ENCODE assay signal across 1 cellular context in genomic region chr6:31826793-31827285, GRCh38.
TF ChIP-seq lines count a peak whose summit lies in the region.

No MANE protein-coding gene starts in this region.

TF ChIP-seq in K562, 482 proteins besides CTCF, POLR2A, EP300 and RAD21 (continued from another document and continues in another):
- no peak; the same call in 1 of the 2 replicates for TF ChIP-seq CREB3 (tag; conservative IDR thresholded peaks at IDR 0.05; ENCODE audit: low read depth)
- TF ChIP-seq CXXC5 (CRISPR knock-in tag; IDR thresholded peaks at IDR 0.05) = peak; percentile 90
- TF ChIP-seq ZNF232 (CRISPR knock-in tag; IDR thresholded peaks at IDR 0.05) = no peak
- TF ChIP-seq, protein P1, sequence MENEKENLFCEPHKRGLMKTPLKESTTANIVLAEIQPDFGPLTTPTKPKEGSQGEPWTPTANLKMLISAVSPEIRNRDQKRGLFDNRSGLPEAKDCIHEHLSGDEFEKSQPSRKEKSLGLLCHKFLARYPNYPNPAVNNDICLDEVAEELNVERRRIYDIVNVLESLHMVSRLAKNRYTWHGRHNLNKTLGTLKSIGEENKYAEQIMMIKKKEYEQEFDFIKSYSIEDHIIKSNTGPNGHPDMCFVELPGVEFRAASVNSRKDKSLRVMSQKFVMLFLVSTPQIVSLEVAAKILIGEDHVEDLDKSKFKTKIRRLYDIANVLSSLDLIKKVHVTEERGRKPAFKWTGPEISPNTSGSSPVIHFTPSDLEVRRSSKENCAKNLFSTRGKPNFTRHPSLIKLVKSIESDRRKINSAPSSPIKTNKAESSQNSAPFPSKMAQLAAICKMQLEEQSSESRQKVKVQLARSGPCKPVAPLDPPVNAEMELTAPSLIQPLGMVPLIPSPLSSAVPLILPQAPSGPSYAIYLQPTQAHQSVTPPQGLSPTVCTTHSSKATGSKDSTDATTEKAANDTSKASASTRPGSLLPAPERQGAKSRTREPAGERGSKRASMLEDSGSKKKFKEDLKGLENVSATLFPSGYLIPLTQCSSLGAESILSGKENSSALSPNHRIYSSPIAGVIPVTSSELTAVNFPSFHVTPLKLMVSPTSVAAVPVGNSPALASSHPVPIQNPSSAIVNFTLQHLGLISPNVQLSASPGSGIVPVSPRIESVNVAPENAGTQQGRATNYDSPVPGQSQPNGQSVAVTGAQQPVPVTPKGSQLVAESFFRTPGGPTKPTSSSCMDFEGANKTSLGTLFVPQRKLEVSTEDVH (IDR thresholded peaks at IDR 0.05; ENCODE audit: low read depth, partially characterized antibody) = no peak
- TF ChIP-seq ATF1 (CRISPR knock-in tag; IDR thresholded peaks at IDR 0.05) = no peak
- no peak; the same call in 1 of the 2 replicates for TF ChIP-seq ATF1 (tag; IDR thresholded peaks at IDR 0.05)
- peak; percentile 64; the same call in 1 of the 2 replicates for TF ChIP-seq MEF2D (tag; conservative IDR thresholded peaks at IDR 0.05; ENCODE audit: low read depth)
- no peak for TF ChIP-seq ZNF717 (CRISPR knock-in tag; IDR thresholded peaks at IDR 0.05)
- TF ChIP-seq, protein P2, sequence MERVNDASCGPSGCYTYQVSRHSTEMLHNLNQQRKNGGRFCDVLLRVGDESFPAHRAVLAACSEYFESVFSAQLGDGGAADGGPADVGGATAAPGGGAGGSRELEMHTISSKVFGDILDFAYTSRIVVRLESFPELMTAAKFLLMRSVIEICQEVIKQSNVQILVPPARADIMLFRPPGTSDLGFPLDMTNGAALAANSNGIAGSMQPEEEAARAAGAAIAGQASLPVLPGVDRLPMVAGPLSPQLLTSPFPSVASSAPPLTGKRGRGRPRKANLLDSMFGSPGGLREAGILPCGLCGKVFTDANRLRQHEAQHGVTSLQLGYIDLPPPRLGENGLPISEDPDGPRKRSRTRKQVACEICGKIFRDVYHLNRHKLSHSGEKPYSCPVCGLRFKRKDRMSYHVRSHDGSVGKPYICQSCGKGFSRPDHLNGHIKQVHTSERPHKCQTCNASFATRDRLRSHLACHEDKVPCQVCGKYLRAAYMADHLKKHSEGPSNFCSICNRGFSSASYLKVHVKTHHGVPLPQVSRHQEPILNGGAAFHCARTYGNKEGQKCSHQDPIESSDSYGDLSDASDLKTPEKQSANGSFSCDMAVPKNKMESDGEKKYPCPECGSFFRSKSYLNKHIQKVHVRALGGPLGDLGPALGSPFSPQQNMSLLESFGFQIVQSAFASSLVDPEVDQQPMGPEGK (CRISPR knock-in tag; IDR thresholded peaks at IDR 0.05; ENCODE audit: borderline replicate concordance) = 0 out of 2 replicates have a peak, but pooled peaks have one; percentile 54
- no peak for TF ChIP-seq MXI1 (IDR thresholded peaks at IDR 0.05; ENCODE audit: low read depth, low read length)
- TF ChIP-seq, protein P3, sequence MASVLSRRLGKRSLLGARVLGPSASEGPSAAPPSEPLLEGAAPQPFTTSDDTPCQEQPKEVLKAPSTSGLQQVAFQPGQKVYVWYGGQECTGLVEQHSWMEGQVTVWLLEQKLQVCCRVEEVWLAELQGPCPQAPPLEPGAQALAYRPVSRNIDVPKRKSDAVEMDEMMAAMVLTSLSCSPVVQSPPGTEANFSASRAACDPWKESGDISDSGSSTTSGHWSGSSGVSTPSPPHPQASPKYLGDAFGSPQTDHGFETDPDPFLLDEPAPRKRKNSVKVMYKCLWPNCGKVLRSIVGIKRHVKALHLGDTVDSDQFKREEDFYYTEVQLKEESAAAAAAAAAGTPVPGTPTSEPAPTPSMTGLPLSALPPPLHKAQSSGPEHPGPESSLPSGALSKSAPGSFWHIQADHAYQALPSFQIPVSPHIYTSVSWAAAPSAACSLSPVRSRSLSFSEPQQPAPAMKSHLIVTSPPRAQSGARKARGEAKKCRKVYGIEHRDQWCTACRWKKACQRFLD (CRISPR knock-in tag; IDR thresholded peaks at IDR 0.05) = no peak
- TF ChIP-seq CBFA2T2 (conservative IDR thresholded peaks at IDR 0.05) = no peak
- no peak for TF ChIP-seq PHF21A (IDR thresholded peaks at IDR 0.05; ENCODE audit: borderline replicate concordance, low read depth)
- TF ChIP-seq, protein P4, sequence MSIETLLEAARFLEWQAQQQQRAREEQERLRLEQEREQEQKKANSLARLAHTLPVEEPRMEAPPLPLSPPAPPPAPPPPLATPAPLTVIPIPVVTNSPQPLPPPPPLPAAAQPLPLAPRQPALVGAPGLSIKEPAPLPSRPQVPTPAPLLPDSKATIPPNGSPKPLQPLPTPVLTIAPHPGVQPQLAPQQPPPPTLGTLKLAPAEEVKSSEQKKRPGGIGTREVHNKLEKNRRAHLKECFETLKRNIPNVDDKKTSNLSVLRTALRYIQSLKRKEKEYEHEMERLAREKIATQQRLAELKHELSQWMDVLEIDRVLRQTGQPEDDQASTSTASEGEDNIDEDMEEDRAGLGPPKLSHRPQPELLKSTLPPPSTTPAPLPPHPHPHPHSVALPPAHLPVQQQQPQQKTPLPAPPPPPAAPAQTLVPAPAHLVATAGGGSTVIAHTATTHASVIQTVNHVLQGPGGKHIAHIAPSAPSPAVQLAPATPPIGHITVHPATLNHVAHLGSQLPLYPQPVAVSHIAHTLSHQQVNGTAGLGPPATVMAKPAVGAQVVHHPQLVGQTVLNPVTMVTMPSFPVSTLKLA (conservative IDR thresholded peaks at IDR 0.05) = no peak
- no peak for TF ChIP-seq CBX5 (IDR thresholded peaks at IDR 0.05; ENCODE audit: borderline replicate concordance, low read depth)
- peak; percentile 38; the same call in 1 of the 2 replicates for TF ChIP-seq GMEB1 (CRISPR knock-in tag; IDR thresholded peaks at IDR 0.05)
- TF ChIP-seq FOXJ2 (tag; IDR thresholded peaks at IDR 0.05) = no peak
- TF ChIP-seq ZZZ3 (IDR thresholded peaks at IDR 0.05) = no peak
- peak; percentile 87 for TF ChIP-seq NFE2 (IDR thresholded peaks at IDR 0.05; ENCODE audit: low read depth)
- TF ChIP-seq, protein P5, sequence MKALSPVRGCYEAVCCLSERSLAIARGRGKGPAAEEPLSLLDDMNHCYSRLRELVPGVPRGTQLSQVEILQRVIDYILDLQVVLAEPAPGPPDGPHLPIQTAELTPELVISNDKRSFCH (CRISPR knock-in tag; IDR thresholded peaks at IDR 0.05) = no peak
- TF ChIP-seq, protein P5 (tag; IDR thresholded peaks at IDR 0.05) = 0 out of 2 replicates have a peak, but pooled peaks have one; percentile 45
- no peak for TF ChIP-seq CAMTA2 (CRISPR knock-in tag; conservative IDR thresholded peaks at IDR 0.05)
- TF ChIP-seq, protein P6, sequence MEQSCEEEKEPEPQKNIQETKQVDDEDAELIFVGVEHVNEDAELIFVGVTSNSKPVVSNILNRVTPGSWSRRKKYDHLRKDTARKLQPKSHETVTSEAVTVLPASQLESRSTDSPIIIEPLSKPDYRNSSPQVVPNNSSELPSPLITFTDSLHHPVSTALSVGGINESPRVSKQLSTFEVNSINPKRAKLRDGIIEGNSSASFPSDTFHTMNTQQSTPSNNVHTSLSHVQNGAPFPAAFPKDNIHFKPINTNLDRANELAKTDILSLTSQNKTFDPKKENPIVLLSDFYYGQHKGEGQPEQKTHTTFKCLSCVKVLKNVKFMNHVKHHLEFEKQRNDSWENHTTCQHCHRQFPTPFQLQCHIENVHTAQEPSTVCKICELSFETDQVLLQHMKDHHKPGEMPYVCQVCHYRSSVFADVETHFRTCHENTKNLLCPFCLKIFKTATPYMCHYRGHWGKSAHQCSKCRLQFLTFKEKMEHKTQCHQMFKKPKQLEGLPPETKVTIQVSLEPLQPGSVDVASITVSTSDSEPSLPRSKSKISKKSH (CRISPR knock-in tag; IDR thresholded peaks at IDR 0.05) = no peak
- TF ChIP-seq ZNF518B (CRISPR knock-in tag; IDR thresholded peaks at IDR 0.05) = no peak
- no peak for TF ChIP-seq NFIX (CRISPR knock-in tag; IDR thresholded peaks at IDR 0.05; ENCODE audit: low read depth)
- TF ChIP-seq ZNF592 (IDR thresholded peaks at IDR 0.05) = no peak
- TF ChIP-seq ZNF77 (CRISPR knock-in tag; IDR thresholded peaks at IDR 0.05) = no peak
- no peak for TF ChIP-seq MAFK (IDR thresholded peaks at IDR 0.05; ENCODE audit: low read length)
- TF ChIP-seq SMARCE1 (IDR thresholded peaks at IDR 0.05) = no peak
- no peak for TF ChIP-seq BHLHE40 (IDR thresholded peaks at IDR 0.05; ENCODE audit: low read length)
- peak; percentile 69 for TF ChIP-seq ZNF384 (IDR thresholded peaks at IDR 0.05; ENCODE audit: low read depth, low read length)
- no peak for TF ChIP-seq ZNF766 (CRISPR knock-in tag; conservative IDR thresholded peaks at IDR 0.05)
- no peak for TF ChIP-seq NCOA4 (IDR thresholded peaks at IDR 0.05; ENCODE audit: partially characterized antibody)
- TF ChIP-seq KLF6 (CRISPR knock-in tag; IDR thresholded peaks at IDR 0.05; ENCODE audit: borderline replicate concordance) = peak; percentile 89
- TF ChIP-seq GTF2F1 (IDR thresholded peaks at IDR 0.05; ENCODE audit: low read depth, low read length) = no peak; the same call in 1 of the 2 replicates
- peak; percentile 79; the same call in 1 of the 2 replicates for TF ChIP-seq ETS1 (conservative IDR thresholded peaks at IDR 0.05; ENCODE audit: control insufficient read depth, low read depth, low read length)
- TF ChIP-seq ZNF436 (CRISPR knock-in tag; IDR thresholded peaks at IDR 0.05) = peak; percentile 32; the same call in 1 of the 2 replicates
- peak; percentile 94 for TF ChIP-seq ZBTB1 (CRISPR knock-in tag; IDR thresholded peaks at IDR 0.05; ENCODE audit: borderline replicate concordance, low read depth)
